In genomic region chr2:27428213-27428977, GRCh38 we compare ENCODE assay signal across 1 cellular context.
TF ChIP-seq lines count a peak whose summit lies in the region.

TSS of gene NRBP1 (plus strand) at chr2:27428631. CDS start at chr2:27433274, 4,643 bp downstream.

TF ChIP-seq in GM12878, 131 proteins besides CTCF, POLR2A, EP300 and RAD21 (continued from another document):
- TF ChIP-seq SIN3A (IDR thresholded peaks at IDR 0.05; ENCODE audit: low read depth, low read length) (0 out of 2 replicates have a peak, but pooled peaks have one; percentile 41), NR2C2 (IDR thresholded peaks at IDR 0.05; ENCODE audit: borderline replicate concordance, control insufficient read depth, insufficient read length, low read depth) (no peak), SREBF1 (IDR thresholded peaks at IDR 0.05; ENCODE audit: low read length) (no peak), RB1 (IDR thresholded peaks at IDR 0.05; ENCODE audit: borderline replicate concordance) (peak; percentile 53), MEF2A (IDR thresholded peaks at IDR 0.05; ENCODE audit: insufficient read depth, low read depth, low read length) (no peak), ZNF207 (IDR thresholded peaks at IDR 0.05; ENCODE audit: borderline replicate concordance) (peak; percentile 56; the same call in 1 of the 2 replicates), TBL1XR1 (IDR thresholded peaks at IDR 0.05; ENCODE audit: low read depth, low read length) (no peak; the same call in 1 of the 2 replicates), MEF2B (IDR thresholded peaks at IDR 0.05; ENCODE audit: partially characterized antibody, poor library complexity, severe bottlenecking) (no peak), HCFC1 (IDR thresholded peaks at IDR 0.05; ENCODE audit: low read length) (no peak; the same call in 1 of the 2 replicates), BCL11A (IDR thresholded peaks at IDR 0.05; ENCODE audit: low read depth, low read length) (no peak), PAX5 (IDR thresholded peaks at IDR 0.05; ENCODE audit: borderline replicate concordance, low read depth, low read length) (no peak), SUPT20H (IDR thresholded peaks at IDR 0.05; ENCODE audit: borderline replicate concordance, control insufficient read depth, low read depth, low read length) (no peak), ATF7 (IDR thresholded peaks at IDR 0.05; ENCODE audit: low read depth) (peak; percentile 44; the same call in 1 of the 2 replicates), POLR2AphosphoS5 (IDR thresholded peaks at IDR 0.05; ENCODE audit: low read length) (peak; percentile 86), CHD4 (IDR thresholded peaks at IDR 0.05) (no peak), POU2F2 (IDR thresholded peaks at IDR 0.05; ENCODE audit: borderline replicate concordance, low read depth, low read length) (peak; percentile 38; the same call in 1 of the 3 replicates), HDAC2 (IDR thresholded peaks at IDR 0.05) (no peak), ESRRA (IDR thresholded peaks at IDR 0.05; ENCODE audit: low read length) (no peak), GABPA (IDR thresholded peaks at IDR 0.05; ENCODE audit: low read depth) (peak; percentile 4; the same call in 1 of the 2 replicates), STAT1 (conservative IDR thresholded peaks at IDR 0.05) (no peak), SP1 (IDR thresholded peaks at IDR 0.05; ENCODE audit: low read depth, low read length) (peak; percentile 86), RAD51 (IDR thresholded peaks at IDR 0.05) (no peak), TCF7 (IDR thresholded peaks at IDR 0.05; ENCODE audit: borderline replicate concordance) (no peak), RFX5 (IDR thresholded peaks at IDR 0.05; ENCODE audit: low read depth, low read length) (0 out of 2 replicates have a peak, but pooled peaks have one; percentile 67), ASH2L (IDR thresholded peaks at IDR 0.05; ENCODE audit: borderline replicate concordance, low read depth) (no peak; the same call in 1 of the 2 replicates)
- TF ChIP-seq, protein P1, sequence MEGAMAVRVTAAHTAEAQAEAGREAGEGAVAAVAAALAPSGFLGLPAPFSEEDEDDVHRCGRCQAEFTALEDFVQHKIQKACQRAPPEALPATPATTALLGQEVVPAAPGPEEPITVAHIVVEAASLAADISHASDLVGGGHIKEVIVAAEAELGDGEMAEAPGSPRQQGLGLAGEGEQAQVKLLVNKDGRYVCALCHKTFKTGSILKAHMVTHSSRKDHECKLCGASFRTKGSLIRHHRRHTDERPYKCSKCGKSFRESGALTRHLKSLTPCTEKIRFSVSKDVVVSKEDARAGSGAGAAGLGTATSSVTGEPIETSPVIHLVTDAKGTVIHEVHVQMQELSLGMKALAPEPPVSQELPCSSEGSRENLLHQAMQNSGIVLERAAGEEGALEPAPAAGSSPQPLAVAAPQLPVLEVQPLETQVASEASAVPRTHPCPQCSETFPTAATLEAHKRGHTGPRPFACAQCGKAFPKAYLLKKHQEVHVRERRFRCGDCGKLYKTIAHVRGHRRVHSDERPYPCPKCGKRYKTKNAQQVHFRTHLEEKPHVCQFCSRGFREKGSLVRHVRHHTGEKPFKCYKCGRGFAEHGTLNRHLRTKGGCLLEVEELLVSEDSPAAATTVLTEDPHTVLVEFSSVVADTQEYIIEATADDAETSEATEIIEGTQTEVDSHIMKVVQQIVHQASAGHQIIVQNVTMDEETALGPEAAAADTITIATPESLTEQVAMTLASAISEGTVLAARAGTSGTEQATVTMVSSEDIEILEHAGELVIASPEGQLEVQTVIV (IDR thresholded peaks at IDR 0.05; ENCODE audit: borderline replicate concordance, partially characterized antibody) = no peak
- TF ChIP-seq, protein P2, sequence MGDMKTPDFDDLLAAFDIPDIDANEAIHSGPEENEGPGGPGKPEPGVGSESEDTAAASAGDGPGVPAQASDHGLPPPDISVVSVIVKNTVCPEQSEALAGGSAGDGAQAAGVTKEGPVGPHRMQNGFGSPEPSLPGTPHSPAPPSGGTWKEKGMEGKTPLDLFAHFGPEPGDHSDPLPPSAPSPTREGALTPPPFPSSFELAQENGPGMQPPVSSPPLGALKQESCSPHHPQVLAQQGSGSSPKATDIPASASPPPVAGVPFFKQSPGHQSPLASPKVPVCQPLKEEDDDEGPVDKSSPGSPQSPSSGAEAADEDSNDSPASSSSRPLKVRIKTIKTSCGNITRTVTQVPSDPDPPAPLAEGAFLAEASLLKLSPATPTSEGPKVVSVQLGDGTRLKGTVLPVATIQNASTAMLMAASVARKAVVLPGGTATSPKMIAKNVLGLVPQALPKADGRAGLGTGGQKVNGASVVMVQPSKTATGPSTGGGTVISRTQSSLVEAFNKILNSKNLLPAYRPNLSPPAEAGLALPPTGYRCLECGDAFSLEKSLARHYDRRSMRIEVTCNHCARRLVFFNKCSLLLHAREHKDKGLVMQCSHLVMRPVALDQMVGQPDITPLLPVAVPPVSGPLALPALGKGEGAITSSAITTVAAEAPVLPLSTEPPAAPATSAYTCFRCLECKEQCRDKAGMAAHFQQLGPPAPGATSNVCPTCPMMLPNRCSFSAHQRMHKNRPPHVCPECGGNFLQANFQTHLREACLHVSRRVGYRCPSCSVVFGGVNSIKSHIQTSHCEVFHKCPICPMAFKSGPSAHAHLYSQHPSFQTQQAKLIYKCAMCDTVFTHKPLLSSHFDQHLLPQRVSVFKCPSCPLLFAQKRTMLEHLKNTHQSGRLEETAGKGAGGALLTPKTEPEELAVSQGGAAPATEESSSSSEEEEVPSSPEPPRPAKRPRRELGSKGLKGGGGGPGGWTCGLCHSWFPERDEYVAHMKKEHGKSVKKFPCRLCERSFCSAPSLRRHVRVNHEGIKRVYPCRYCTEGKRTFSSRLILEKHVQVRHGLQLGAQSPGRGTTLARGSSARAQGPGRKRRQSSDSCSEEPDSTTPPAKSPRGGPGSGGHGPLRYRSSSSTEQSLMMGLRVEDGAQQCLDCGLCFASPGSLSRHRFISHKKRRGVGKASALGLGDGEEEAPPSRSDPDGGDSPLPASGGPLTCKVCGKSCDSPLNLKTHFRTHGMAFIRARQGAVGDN (IDR thresholded peaks at IDR 0.05) = no peak; the same call in 1 of the 2 replicates
- TF ChIP-seq, protein P3, sequence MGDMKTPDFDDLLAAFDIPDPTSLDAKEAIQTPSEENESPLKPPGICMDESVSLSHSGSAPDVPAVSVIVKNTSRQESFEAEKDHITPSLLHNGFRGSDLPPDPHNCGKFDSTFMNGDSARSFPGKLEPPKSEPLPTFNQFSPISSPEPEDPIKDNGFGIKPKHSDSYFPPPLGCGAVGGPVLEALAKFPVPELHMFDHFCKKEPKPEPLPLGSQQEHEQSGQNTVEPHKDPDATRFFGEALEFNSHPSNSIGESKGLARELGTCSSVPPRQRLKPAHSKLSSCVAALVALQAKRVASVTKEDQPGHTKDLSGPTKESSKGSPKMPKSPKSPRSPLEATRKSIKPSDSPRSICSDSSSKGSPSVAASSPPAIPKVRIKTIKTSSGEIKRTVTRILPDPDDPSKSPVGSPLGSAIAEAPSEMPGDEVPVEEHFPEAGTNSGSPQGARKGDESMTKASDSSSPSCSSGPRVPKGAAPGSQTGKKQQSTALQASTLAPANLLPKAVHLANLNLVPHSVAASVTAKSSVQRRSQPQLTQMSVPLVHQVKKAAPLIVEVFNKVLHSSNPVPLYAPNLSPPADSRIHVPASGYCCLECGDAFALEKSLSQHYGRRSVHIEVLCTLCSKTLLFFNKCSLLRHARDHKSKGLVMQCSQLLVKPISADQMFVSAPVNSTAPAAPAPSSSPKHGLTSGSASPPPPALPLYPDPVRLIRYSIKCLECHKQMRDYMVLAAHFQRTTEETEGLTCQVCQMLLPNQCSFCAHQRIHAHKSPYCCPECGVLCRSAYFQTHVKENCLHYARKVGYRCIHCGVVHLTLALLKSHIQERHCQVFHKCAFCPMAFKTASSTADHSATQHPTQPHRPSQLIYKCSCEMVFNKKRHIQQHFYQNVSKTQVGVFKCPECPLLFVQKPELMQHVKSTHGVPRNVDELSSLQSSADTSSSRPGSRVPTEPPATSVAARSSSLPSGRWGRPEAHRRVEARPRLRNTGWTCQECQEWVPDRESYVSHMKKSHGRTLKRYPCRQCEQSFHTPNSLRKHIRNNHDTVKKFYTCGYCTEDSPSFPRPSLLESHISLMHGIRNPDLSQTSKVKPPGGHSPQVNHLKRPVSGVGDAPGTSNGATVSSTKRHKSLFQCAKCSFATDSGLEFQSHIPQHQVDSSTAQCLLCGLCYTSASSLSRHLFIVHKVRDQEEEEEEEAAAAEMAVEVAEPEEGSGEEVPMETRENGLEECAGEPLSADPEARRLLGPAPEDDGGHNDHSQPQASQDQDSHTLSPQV (IDR thresholded peaks at IDR 0.05) = no peak
- TF ChIP-seq, protein P4, sequence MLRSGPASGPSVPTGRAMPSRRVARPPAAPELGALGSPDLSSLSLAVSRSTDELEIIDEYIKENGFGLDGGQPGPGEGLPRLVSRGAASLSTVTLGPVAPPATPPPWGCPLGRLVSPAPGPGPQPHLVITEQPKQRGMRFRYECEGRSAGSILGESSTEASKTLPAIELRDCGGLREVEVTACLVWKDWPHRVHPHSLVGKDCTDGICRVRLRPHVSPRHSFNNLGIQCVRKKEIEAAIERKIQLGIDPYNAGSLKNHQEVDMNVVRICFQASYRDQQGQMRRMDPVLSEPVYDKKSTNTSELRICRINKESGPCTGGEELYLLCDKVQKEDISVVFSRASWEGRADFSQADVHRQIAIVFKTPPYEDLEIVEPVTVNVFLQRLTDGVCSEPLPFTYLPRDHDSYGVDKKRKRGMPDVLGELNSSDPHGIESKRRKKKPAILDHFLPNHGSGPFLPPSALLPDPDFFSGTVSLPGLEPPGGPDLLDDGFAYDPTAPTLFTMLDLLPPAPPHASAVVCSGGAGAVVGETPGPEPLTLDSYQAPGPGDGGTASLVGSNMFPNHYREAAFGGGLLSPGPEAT (IDR thresholded peaks at IDR 0.05; ENCODE audit: low read depth) = peak; percentile 52; the same call in 1 of the 2 replicates
- TF ChIP-seq, protein P5, sequence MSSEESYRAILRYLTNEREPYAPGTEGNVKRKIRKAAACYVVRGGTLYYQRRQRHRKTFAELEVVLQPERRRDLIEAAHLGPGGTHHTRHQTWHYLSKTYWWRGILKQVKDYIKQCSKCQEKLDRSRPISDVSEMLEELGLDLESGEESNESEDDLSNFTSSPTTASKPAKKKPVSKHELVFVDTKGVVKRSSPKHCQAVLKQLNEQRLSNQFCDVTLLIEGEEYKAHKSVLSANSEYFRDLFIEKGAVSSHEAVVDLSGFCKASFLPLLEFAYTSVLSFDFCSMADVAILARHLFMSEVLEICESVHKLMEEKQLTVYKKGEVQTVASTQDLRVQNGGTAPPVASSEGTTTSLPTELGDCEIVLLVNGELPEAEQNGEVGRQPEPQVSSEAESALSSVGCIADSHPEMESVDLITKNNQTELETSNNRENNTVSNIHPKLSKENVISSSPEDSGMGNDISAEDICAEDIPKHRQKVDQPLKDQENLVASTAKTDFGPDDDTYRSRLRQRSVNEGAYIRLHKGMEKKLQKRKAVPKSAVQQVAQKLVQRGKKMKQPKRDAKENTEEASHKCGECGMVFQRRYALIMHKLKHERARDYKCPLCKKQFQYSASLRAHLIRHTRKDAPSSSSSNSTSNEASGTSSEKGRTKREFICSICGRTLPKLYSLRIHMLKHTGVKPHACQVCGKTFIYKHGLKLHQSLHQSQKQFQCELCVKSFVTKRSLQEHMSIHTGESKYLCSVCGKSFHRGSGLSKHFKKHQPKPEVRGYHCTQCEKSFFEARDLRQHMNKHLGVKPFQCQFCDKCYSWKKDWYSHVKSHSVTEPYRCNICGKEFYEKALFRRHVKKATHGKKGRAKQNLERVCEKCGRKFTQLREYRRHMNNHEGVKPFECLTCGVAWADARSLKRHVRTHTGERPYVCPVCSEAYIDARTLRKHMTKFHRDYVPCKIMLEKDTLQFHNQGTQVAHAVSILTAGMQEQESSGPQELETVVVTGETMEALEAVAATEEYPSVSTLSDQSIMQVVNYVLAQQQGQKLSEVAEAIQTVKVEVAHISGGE (CRISPR knock-in tag; IDR thresholded peaks at IDR 0.05) = no peak
- TF ChIP-seq, protein P6, sequence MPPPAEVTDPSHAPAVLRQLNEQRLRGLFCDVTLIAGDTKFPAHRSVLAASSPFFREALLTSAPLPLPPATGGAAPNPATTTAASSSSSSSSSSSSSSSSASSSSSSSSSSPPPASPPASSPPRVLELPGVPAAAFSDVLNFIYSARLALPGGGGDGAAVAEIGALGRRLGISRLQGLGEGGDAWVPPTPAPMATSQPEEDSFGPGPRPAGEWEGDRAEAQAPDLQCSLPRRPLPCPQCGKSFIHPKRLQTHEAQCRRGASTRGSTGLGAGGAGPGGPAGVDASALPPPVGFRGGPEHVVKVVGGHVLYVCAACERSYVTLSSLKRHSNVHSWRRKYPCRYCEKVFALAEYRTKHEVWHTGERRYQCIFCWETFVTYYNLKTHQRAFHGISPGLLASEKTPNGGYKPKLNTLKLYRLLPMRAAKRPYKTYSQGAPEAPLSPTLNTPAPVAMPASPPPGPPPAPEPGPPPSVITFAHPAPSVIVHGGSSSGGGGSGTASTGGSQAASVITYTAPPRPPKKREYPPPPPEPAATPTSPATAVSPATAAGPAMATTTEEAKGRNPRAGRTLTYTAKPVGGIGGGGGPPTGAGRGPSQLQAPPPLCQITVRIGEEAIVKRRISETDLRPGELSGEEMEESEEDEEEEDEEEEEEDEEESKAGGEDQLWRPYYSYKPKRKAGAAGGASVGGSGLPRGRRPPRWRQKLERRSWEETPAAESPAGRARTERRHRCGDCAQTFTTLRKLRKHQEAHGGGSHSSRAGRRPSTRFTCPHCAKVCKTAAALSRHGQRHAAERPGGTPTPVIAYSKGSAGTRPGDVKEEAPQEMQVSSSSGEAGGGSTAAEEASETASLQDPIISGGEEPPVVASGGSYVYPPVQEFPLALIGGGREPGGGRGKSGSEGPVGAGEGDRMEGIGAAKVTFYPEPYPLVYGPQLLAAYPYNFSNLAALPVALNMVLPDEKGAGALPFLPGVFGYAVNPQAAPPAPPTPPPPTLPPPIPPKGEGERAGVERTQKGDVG (CRISPR knock-in tag; IDR thresholded peaks at IDR 0.05) = no peak
- TF ChIP-seq, protein P7, sequence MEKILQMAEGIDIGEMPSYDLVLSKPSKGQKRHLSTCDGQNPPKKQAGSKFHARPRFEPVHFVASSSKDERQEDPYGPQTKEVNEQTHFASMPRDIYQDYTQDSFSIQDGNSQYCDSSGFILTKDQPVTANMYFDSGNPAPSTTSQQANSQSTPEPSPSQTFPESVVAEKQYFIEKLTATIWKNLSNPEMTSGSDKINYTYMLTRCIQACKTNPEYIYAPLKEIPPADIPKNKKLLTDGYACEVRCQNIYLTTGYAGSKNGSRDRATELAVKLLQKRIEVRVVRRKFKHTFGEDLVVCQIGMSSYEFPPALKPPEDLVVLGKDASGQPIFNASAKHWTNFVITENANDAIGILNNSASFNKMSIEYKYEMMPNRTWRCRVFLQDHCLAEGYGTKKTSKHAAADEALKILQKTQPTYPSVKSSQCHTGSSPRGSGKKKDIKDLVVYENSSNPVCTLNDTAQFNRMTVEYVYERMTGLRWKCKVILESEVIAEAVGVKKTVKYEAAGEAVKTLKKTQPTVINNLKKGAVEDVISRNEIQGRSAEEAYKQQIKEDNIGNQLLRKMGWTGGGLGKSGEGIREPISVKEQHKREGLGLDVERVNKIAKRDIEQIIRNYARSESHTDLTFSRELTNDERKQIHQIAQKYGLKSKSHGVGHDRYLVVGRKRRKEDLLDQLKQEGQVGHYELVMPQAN (conservative IDR thresholded peaks at IDR 0.05) = peak; percentile 72
TF ChIP-seq in GM12878: peak in this region for 34.
